In genomic region chr2:118457956-118458355, GRCh38 we compare ENCODE assay signal across 6 cellular contexts.
"Had no signal": no experiment of that assay in that cellular context is flagged by ENCODE, and none has a peak within 500 bp of the region (broad histone marks: within the 10 kb centered on the region; RNA-seq: fewer than 3 reads in every experiment).

No MANE protein-coding gene starts in this region.

- H3K4me3 Mint-ChIP-seq: GM23338, H9, IgD-negative memory B cell had no signal

- H3K27ac Mint-ChIP-seq: GM23338, H9 had no signal

- H3K9me3 Mint-ChIP-seq: GM23338, H9 had no signal

- ATAC-seq: GM23338 had no signal

- H3K27ac ChIP-seq: KMS-11 had no signal

- H3K36me3 Mint-ChIP-seq: IgD-negative memory B cell had no signal

- DNase-seq: H9, HCEC 1CT, KBM-7 had no signal

- H3K4me3 ChIP-seq: GM23338 had no signal
